In genomic region chr1:93746009-93746408, GRCh38 we compare ENCODE assay signal across 21 cellular contexts.
"Had no signal": no experiment of that assay in that cellular context is flagged by ENCODE, and none has a peak within 500 bp of the region (broad histone marks: within the 10 kb centered on the region; RNA-seq: fewer than 3 reads in every experiment).

No MANE protein-coding gene starts in this region.

- H3K36me3 ChIP-seq: cardiac muscle cell, gastrocnemius medialis, prostate gland, right atrium auricular region, thoracic aorta had no signal

- H3K4me3 ChIP-seq: cardiac muscle cell, gastrocnemius medialis, prostate gland, right atrium auricular region, thoracic aorta had no signal

- DNase-seq: activated CD4-positive, alpha-beta memory T cell treated with anti-CD3 and anti-CD28 coated beads, Interleukin-2, amount 10 ng/mL, durations not matched to agents 7 days and 5 days; activated CD4-positive, alpha-beta T cell treated with anti-CD3 and anti-CD28 coated beads for 48 hours; activated CD4-positive, CD25-positive, alpha-beta regulatory T cell; activated CD8-positive, alpha-beta memory T cell treated with anti-CD3 and anti-CD28 coated beads, Interleukin-2, amount 10 ng/mL, durations not matched to agents 7 days and 5 days; activated naive CD8-positive, alpha-beta T cell treated with anti-CD3 and anti-CD28 coated beads for 36 hours; amniotic stem cell; dermis blood vessel endothelial cell; effector memory CD4-positive, alpha-beta T cell; gastrocnemius medialis; head of caudate nucleus; kidney; mammary epithelial cell; stimulated activated CD4-positive, alpha-beta T cell treated with anti-CD3 and anti-CD28 coated beads, Interleukin-4, amount 100 ng/mL, for 24 hours; T1000 had no signal

- H3K4me3 Mint-ChIP-seq: activated CD4-positive, alpha-beta memory T cell treated with anti-CD3 and anti-CD28 coated beads, Interleukin-2, amount 10 ng/mL, durations not matched to agents 7 days and 5 days; activated CD8-positive, alpha-beta memory T cell treated with anti-CD3 and anti-CD28 coated beads, Interleukin-2, amount 10 ng/mL, durations not matched to agents 7 days and 5 days; activated naive CD8-positive, alpha-beta T cell treated with anti-CD3 and anti-CD28 coated beads for 36 hours; neural crest cell; stimulated activated effector memory CD8-positive, alpha-beta T cell treated with anti-CD3 and anti-CD28 coated beads, Interleukin-12 subunit alpha, Interleukin-12 subunit beta, amount 100 ng/mL, for 72 hours had no signal

- H3K27me3 ChIP-seq: gastrocnemius medialis, right atrium auricular region had no signal

- H3K36me3 Mint-ChIP-seq: activated naive CD8-positive, alpha-beta T cell treated with anti-CD3 and anti-CD28 coated beads for 36 hours; stimulated activated effector memory CD8-positive, alpha-beta T cell treated with anti-CD3 and anti-CD28 coated beads, Interleukin-12 subunit alpha, Interleukin-12 subunit beta, amount 100 ng/mL, for 72 hours had no signal

- FAIRE-seq: kidney had no signal

- H3K27ac Mint-ChIP-seq: activated CD4-positive, alpha-beta memory T cell treated with anti-CD3 and anti-CD28 coated beads, Interleukin-2, amount 10 ng/mL, durations not matched to agents 7 days and 5 days; activated CD8-positive, alpha-beta memory T cell treated with anti-CD3 and anti-CD28 coated beads, Interleukin-2, amount 10 ng/mL, durations not matched to agents 7 days and 5 days; stimulated activated effector memory CD8-positive, alpha-beta T cell treated with anti-CD3 and anti-CD28 coated beads, Interleukin-12 subunit alpha, Interleukin-12 subunit beta, amount 100 ng/mL, for 72 hours had no signal

- H3K4me1 ChIP-seq: prostate gland had no signal

- H3K27ac ChIP-seq: cardiac muscle cell, gastrocnemius medialis, prostate gland, right atrium auricular region, thoracic aorta had no signal

- H3K9me3 ChIP-seq: gastrocnemius medialis, prostate gland, thoracic aorta had no signal

- ATAC-seq: activated CD8-positive, alpha-beta memory T cell treated with anti-CD3 and anti-CD28 coated beads, Interleukin-2, amount 10 ng/mL, durations not matched to agents 7 days and 5 days; gastrocnemius medialis; left lobe of liver; stimulated activated effector memory CD8-positive, alpha-beta T cell treated with anti-CD3 and anti-CD28 coated beads, Interleukin-12 subunit alpha, Interleukin-12 subunit beta, amount 100 ng/mL, for 72 hours had no signal
